In the genomic region with DNA sequence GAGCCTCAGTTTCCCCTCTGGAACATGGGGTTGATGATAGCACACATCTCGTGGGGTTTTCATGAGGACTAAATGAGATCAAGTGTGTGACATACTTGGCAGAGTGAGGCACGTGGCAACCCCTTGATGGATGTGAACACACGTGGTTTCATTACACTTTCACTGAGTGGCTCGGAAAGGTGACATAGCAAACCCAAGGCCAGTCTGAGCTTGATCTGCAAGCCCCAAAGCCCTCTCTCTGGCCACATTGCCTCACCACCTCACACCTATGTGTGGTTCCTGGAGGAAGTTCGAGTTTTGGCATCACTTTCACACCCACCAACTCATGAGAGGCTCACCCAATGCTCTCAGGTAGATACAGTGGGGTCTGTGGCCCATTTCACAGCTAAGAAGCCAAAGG, we compare ENCODE assay signal across 1 cellular context.
A peak's percentile ranks its signal among the peaks of the same experiment; 100 is the strongest.
TF ChIP-seq lines count a peak whose summit lies in the region.

No MANE protein-coding gene starts in this region.

TF ChIP-seq in HepG2, 621 proteins besides CTCF, POLR2A, EP300 and RAD21 (continued from another document):
- TF ChIP-seq, protein P1, sequence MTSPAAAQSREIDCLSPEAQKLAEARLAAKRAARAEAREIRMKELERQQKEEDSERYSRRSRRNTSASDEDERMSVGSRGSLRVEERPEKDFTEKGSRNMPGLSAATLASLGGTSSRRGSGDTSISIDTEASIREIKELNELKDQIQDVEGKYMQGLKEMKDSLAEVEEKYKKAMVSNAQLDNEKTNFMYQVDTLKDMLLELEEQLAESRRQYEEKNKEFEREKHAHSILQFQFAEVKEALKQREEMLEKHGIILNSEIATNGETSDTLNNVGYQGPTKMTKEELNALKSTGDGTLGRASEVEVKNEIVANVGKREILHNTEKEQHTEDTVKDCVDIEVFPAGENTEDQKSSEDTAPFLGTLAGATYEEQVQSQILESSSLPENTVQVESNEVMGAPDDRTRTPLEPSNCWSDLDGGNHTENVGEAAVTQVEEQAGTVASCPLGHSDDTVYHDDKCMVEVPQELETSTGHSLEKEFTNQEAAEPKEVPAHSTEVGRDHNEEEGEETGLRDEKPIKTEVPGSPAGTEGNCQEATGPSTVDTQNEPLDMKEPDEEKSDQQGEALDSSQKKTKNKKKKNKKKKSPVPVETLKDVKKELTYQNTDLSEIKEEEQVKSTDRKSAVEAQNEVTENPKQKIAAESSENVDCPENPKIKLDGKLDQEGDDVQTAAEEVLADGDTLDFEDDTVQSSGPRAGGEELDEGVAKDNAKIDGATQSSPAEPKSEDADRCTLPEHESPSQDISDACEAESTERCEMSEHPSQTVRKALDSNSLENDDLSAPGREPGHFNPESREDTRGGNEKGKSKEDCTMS (CRISPR knock-in tag; conservative IDR thresholded peaks at IDR 0.05), result no peak
- TF ChIP-seq ZNF629 (CRISPR knock-in tag; conservative IDR thresholded peaks at IDR 0.05) (peak; percentile 79), ZNF577 (CRISPR knock-in tag; IDR thresholded peaks at IDR 0.05; ENCODE audit: borderline replicate concordance, low read depth) (no peak), ZNF30 (CRISPR knock-in tag; IDR thresholded peaks at IDR 0.05) (no peak), ZNF607 (CRISPR knock-in tag; IDR thresholded peaks at IDR 0.05; ENCODE audit: borderline replicate concordance) (no peak), ZNF749 (CRISPR knock-in tag; IDR thresholded peaks at IDR 0.05; ENCODE audit: borderline replicate concordance) (no peak), SATB2 (CRISPR knock-in tag; IDR thresholded peaks at IDR 0.05) (no peak)
- TF ChIP-seq, protein P2, sequence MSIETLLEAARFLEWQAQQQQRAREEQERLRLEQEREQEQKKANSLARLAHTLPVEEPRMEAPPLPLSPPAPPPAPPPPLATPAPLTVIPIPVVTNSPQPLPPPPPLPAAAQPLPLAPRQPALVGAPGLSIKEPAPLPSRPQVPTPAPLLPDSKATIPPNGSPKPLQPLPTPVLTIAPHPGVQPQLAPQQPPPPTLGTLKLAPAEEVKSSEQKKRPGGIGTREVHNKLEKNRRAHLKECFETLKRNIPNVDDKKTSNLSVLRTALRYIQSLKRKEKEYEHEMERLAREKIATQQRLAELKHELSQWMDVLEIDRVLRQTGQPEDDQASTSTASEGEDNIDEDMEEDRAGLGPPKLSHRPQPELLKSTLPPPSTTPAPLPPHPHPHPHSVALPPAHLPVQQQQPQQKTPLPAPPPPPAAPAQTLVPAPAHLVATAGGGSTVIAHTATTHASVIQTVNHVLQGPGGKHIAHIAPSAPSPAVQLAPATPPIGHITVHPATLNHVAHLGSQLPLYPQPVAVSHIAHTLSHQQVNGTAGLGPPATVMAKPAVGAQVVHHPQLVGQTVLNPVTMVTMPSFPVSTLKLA (IDR thresholded peaks at IDR 0.05), result peak; percentile 98
